ENCODE assay signal across 25 cellular contexts in the genomic region with DNA sequence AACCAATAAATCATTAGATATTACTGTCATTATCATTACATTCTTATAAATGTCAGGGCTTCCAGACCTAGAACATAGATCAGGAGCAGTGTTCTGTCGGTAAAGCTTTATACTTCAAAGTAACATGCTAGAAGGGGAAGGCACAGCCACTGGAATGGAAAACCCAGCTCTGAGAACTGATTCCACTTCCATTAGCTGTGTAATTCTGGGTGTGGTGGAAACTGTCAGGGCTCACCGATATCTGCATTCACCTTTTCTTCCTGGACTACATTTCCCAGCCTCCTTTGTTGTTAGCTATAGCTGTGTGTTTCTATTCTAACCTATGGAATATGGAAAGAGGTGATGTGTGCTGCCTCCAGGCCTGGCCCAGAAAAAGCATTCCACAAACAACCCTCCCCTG.
"Had no signal": no experiment of that assay in that cellular context is flagged by ENCODE, and none has a peak within 500 bp of the region (broad histone marks: within the 10 kb centered on the region; RNA-seq: fewer than 3 reads in every experiment).

No MANE protein-coding gene starts in this region.

- H3K27ac ChIP-seq: colonic mucosa, epithelial cell of prostate, esophagus squamous epithelium, gastrocnemius medialis, heart right ventricle, left lung, lower lobe of right lung had no signal

- H3K4me3 Mint-ChIP-seq: dendritic cell treated with granulocyte-macrophage colony-stimulating factor and Interleukin-4, amounts not matched to agents 40 ng/mL and 50 ng/mL, for 4 days; effector memory CD8-positive, alpha-beta T cell; endodermal cell had no signal

- H3K27ac Mint-ChIP-seq: dendritic cell treated with granulocyte-macrophage colony-stimulating factor and Interleukin-4, amounts not matched to agents 40 ng/mL and 50 ng/mL, for 4 days; effector memory CD8-positive, alpha-beta T cell; endodermal cell had no signal

- FAIRE-seq: endometrium, islet of Langerhans, keratinocyte had no signal

- H3K27me3 ChIP-seq: colonic mucosa had no signal

- H3K4me1 ChIP-seq: colonic mucosa, gastrocnemius medialis, left lung, lower lobe of right lung had no signal

- H3K4me3 ChIP-seq: colonic mucosa, esophagus squamous epithelium, gastrocnemius medialis, heart right ventricle, left lung, lower lobe of right lung had no signal

- H3K9me3 ChIP-seq: colonic mucosa, esophagus squamous epithelium, gastrocnemius medialis, heart right ventricle, left lung, lower lobe of right lung had no signal

- H3K9me3 Mint-ChIP-seq: dendritic cell treated with granulocyte-macrophage colony-stimulating factor and Interleukin-4, amounts not matched to agents 40 ng/mL and 50 ng/mL, for 4 days; endodermal cell had no signal

- H3K36me3 ChIP-seq: colonic mucosa, esophagus squamous epithelium, gastrocnemius medialis, heart right ventricle, left lung, lower lobe of right lung had no signal

- DNase-seq: colonic mucosa; cortex of kidney; effector CD8-positive, alpha-beta T cell; effector memory CD8-positive, alpha-beta T cell; endodermal cell; erythroblast; esophagus squamous epithelium; foreskin fibroblast; foreskin melanocyte; gastrocnemius medialis; glutamatergic neuron; head of caudate nucleus; heart right ventricle; hippocampal formation; left cardiac atrium; left lung; left ventricle myocardium superior; lower lobe of right lung; mesenchymal stem cell; midbrain had no signal
